Comparison of ENCODE assay signal across 20 cellular contexts in the genomic region with DNA sequence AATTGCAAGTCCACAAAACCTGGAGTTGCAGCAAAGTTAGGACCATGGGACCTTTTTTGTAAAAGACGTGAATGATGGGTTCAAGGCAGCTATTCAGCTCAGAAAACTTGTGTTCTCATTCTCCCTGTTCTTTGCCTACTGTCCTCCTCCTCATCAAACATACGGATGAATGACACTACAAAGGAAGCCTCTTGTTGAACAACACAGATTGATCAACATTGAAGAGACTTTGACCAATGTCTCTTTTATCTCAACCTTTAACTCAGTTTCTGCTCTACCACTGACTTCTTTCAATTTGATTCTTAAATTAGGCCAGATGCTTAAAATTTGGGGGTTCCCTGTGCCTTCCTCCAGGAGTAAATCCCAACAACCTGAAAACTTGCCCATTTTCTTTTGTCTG. TPM values are rescaled to one million over a fixed set of nuclear protein-coding genes. Genes with fewer than 3 reads are reported as not detected.
DNase-seq lines count a peak whose midpoint lies in the region; ATAC-seq, FAIRE-seq and TF ChIP-seq lines count a peak whose summit lies in the region.
"Had no signal": no experiment of that assay in that cellular context is flagged by ENCODE, and none has a peak within 500 bp of the region (broad histone marks: within the 10 kb centered on the region; RNA-seq: fewer than 3 reads in every experiment).

No MANE protein-coding gene starts in this region.

- H3K79me2 ChIP-seq in HepG2 (ENCODE audit: insufficient read depth, low read length): no peaks in the 10 kb centered on the region

- TF ChIP-seq POLR2A in HepG2 (IDR thresholded peaks at IDR 0.05; ENCODE audit: insufficient read depth in 1 of 2, low read depth in 2 of 2, low read length in 2 of 2) (no peak), right lobe of liver (IDR thresholded peaks at IDR 0.05) (no peak)

- H3K9me3 ChIP-seq in HepG2 (ENCODE audit: low read length) (no peaks in the 10 kb centered on the region), right lobe of liver (no peaks in the 10 kb centered on the region), lower lobe of right lung (no peaks in the 10 kb centered on the region)
- H3K9me3 ChIP-seq: A549; BLaER1 treated with 17β-estradiol and CSF1 and Interleukin-3, amounts not matched to agents 10 nM and 100 nM; Caco-2 had no signal

- CTCF ChIA-PET in HepG2 (lab: Yijun Ruan, JAX; ENCODE audit: low intra/inter-chr PET ratio, low total read pairs): no interaction called here

- WGBS in HepG2 (ENCODE audit: low lambda C conversion rate): 0% methylated on average over 2 of the region's 2 CpGs
- 37% methylated on average over 2 of the region's 2 CpGs for WGBS in right lobe of liver (ENCODE audit: insufficient coverage, low coverage, low lambda C conversion rate, missing lambda C conversion rate)

- TF ChIP-seq RAD21 in HepG2 (CRISPR knock-in tag; IDR thresholded peaks at IDR 0.05): no peak

- H2AFZ ChIP-seq in HepG2 (ENCODE audit: low read length): no peak overlapping the region

- intact Hi-C loops in HepG2 (cut with micrococcal nuclease; ENCODE audit: unreplicated experiment): no loop called here
- intact Hi-C loops in right lobe of liver (cut with DNase I): no loop called here
- intact Hi-C loops in lower lobe of right lung (cut with DNase I): no loop called here

- H3K27me3 ChIP-seq in HepG2 (ENCODE audit: control insufficient read depth in 1 of 2, insufficient read depth in 2 of 2, low read length in 2 of 2) (peaks cover 0 to 2% of the 10 kb centered on the region in 2 experiments; a peak in 1 of 5 replicates), right lobe of liver (no peaks in the 10 kb centered on the region), lower lobe of right lung (ENCODE audit: low read depth) (no peaks in the 10 kb centered on the region)
- H3K27me3 ChIP-seq: BLaER1 treated with 17β-estradiol and CSF1 and Interleukin-3, amounts not matched to agents 10 nM and 100 nM had no signal

- H3K9ac ChIP-seq in HepG2 (ENCODE audit: insufficient read depth, low read depth, low read length): no peak overlapping the region
- H3K9ac ChIP-seq: BLaER1 treated with 17β-estradiol and CSF1 and Interleukin-3, amounts not matched to agents 10 nM and 100 nM had no signal

- TF ChIP-seq EP300 in HepG2 (IDR thresholded peaks at IDR 0.05; ENCODE audit: low read depth in 2 of 2, low read length in 2 of 2): peak in 1 of 2 experiments; percentile 90; a peak in 2 of 4 replicates
- TF ChIP-seq EP300 in HepG2 (CRISPR knock-in tag; IDR thresholded peaks at IDR 0.05; ENCODE audit: borderline replicate concordance): peak; percentile 60; the same call in 1 of the 2 replicates

- peaks cover 29% of the 10 kb centered on the region for H3K4me1 ChIP-seq in HepG2 (ENCODE audit: insufficient read depth, low read length)
- H3K4me1 ChIP-seq in right lobe of liver: peaks cover 0 to 23% (median 2%) of the 10 kb centered on the region in 4 donors
- H3K4me1 ChIP-seq in lower lobe of right lung: no peaks in the 10 kb centered on the region
- H3K4me1 ChIP-seq: A549; BLaER1 treated with 17β-estradiol and CSF1 and Interleukin-3, amounts not matched to agents 10 nM and 100 nM had no signal

- H3K4me2 ChIP-seq in HepG2 (ENCODE audit: low read depth, low read length): peak overlapping the region; percentile 36
- H3K4me2 ChIP-seq: A549; BLaER1 treated with 17β-estradiol and CSF1 and Interleukin-3, amounts not matched to agents 10 nM and 100 nM had no signal

- TF ChIP-seq CTCF in HepG2 (CRISPR knock-in tag; IDR thresholded peaks at IDR 0.05) (no peak), right lobe of liver (IDR thresholded peaks at IDR 0.05) (no peak), lower lobe of right lung (IDR thresholded peaks at IDR 0.05) (no peak)

- H4K20me1 ChIP-seq in HepG2 (ENCODE audit: insufficient read depth, low read length): no peaks in the 10 kb centered on the region
- H4K20me1 ChIP-seq: BLaER1 treated with 17β-estradiol and CSF1 and Interleukin-3, amounts not matched to agents 10 nM and 100 nM had no signal

- H3K4me3 ChIP-seq in HepG2 (replicated peaks in 1 of 3; ENCODE audit: insufficient read depth in 1 of 3, low read depth in 2 of 3, low read length in 3 of 3) (no peak overlapping the region), right lobe of liver (no peak overlapping the region), lower lobe of right lung (no peak overlapping the region)
- H3K4me3 ChIP-seq: A549; BLaER1 treated with 17β-estradiol and CSF1 and Interleukin-3, amounts not matched to agents 10 nM and 100 nM had no signal

- peak; percentile 81 for FAIRE-seq in HepG2 (lab: Jason Lieb, UNC)
- FAIRE-seq: A549, D721Med, G401.6, GM12891 had no signal

- ATAC-seq in HepG2: peak; percentile 99
- ATAC-seq in right lobe of liver: peak; percentile 93 to 96 (median 94)
- no peak for ATAC-seq in GM18517 (IDR thresholded peaks at IDR 0.05; ENCODE audit: unreplicated experiment)
- ATAC-seq in lower lobe of right lung: no peak
- ATAC-seq: A549; CD8-positive, alpha-beta T cell had no signal

- BruUV-seq in HepG2 (replicated peaks; lab: Mats Ljungman, UMichigan): no TSS peak

- POLR2A ChIA-PET in HepG2 (lab: Yijun Ruan, JAX): no interaction called here

- DNase-seq in HuH-7.5 (ENCODE audit: low spot score): peak; percentile 7
- peak; percentile 80 for DNase-seq in HepG2 (ENCODE audit: low spot score)
- DNase-seq in right lobe of liver: no peak
- no peak for DNase-seq in lower lobe of right lung
- no peak for DNase-seq in amniotic stem cell (lab: John Stamatoyannopoulos, UW)
- DNase-seq: AML-193; Calu3; CD4-positive, alpha-beta T cell; CD8-positive, alpha-beta T cell; DMS79 treated with DMSO at 0.1 percent for 48 hours; GF-D8 had no signal

- H3K27ac ChIP-seq in HepG2 (ENCODE audit: extremely low read length, insufficient read depth, low read length) (peak overlapping the region; percentile 65), right lobe of liver (peak overlapping the region in 2 of 3 donors; percentile 64 to 75), lower lobe of right lung (no peak overlapping the region)
- H3K27ac ChIP-seq: 22Rv1; A549; BLaER1 treated with 17β-estradiol and CSF1 and Interleukin-3, amounts not matched to agents 10 nM and 100 nM; C4-2B had no signal

- in situ Hi-C loops in HepG2 (cut with HindIII; ENCODE audit: extremely low pct_ligation_motif_present, low pct_unique_long_range_greater_than_20kb): no loop called here

- H3K36me3 ChIP-seq in HepG2 (replicated peaks in 1 of 2; ENCODE audit: control insufficient read depth in 1 of 2, insufficient read depth in 2 of 2, low read length in 2 of 2) (no peaks in the 10 kb centered on the region), right lobe of liver (no peaks in the 10 kb centered on the region), lower lobe of right lung (no peaks in the 10 kb centered on the region)
- H3K36me3 ChIP-seq: BLaER1 treated with 17β-estradiol and CSF1 and Interleukin-3, amounts not matched to agents 10 nM and 100 nM had no signal

TF ChIP-seq in HepG2, 621 proteins besides CTCF, POLR2A, EP300 and RAD21 (continues in another document):
- TF ChIP-seq, protein P1, sequence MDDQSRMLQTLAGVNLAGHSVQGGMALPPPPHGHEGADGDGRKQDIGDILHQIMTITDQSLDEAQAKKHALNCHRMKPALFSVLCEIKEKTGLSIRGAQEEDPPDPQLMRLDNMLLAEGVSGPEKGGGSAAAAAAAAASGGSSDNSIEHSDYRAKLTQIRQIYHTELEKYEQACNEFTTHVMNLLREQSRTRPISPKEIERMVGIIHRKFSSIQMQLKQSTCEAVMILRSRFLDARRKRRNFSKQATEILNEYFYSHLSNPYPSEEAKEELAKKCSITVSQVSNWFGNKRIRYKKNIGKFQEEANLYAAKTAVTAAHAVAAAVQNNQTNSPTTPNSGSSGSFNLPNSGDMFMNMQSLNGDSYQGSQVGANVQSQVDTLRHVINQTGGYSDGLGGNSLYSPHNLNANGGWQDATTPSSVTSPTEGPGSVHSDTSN (CRISPR knock-in tag; IDR thresholded peaks at IDR 0.05; ENCODE audit: borderline replicate concordance): no peak
- TF ChIP-seq SOX6 (IDR thresholded peaks at IDR 0.05) (no peak), SOX6 (CRISPR knock-in tag; IDR thresholded peaks at IDR 0.05) (peak; percentile 88), FOXO1 (CRISPR knock-in tag; IDR thresholded peaks at IDR 0.05) (peak; percentile 83; the same call in 1 of the 2 replicates), SP5 (CRISPR knock-in tag; IDR thresholded peaks at IDR 0.05; ENCODE audit: borderline replicate concordance, low read depth) (peak; percentile 31; the same call in 1 of the 2 replicates)

RNA-seq across cellular contexts. Expression of a gene that starts 27.9 kb away (rescaled TPM):
- total RNA-seq in HepG2 (2016; rRNA removed; fragmentation: Illumina TruSeq; extraction: Trizol): 0.66 and 1.2 TPM in 2 replicates
- total RNA-seq in HepG2 (2016; cell fraction: cytosol; rRNA removed; fragmentation: Illumina TruSeq; extraction: Trizol; ENCODE audit: low read depth): 0.35 and 0.40 TPM in 2 replicates
- total RNA-seq in HepG2 (2016; cell fraction: insoluble cytoplasmic fraction; rRNA removed; fragmentation: Illumina TruSeq; extraction: Trizol): 0.63 and 0.85 TPM in 2 replicates
- total RNA-seq in HepG2 (2016; cell fraction: membrane; rRNA removed; fragmentation: Illumina TruSeq; extraction: Trizol): 0.19 and 0.24 TPM in 2 replicates
- total RNA-seq in HepG2 (2016; cell fraction: nucleus; rRNA removed; fragmentation: Illumina TruSeq; extraction: Trizol): 1.3 and 1.4 TPM in 2 replicates
- polyA plus RNA-seq in HepG2 (2011; rRNA removed): 1.0 and 1.5 TPM in 2 replicates
- 0.38 and 0.64 TPM in 2 replicates for polyA plus RNA-seq in HepG2 (2011; cell fraction: cytosol; rRNA removed)
- 1.6 and 1.8 TPM in 2 replicates for polyA plus RNA-seq in HepG2 (2011; cell fraction: nucleus; rRNA removed)
- polyA plus RNA-seq in HepG2 (2012): 1.9 and 4.0 TPM in 2 replicates
- 0.11 and 0.14 TPM in 2 replicates for polyA plus RNA-seq in HepG2 (2016; cell fraction: cytosol; fragmentation: Illumina TruSeq; extraction: Trizol; ENCODE audit: low read depth)
- 0.47 and 0.63 TPM in 2 replicates for polyA plus RNA-seq in HepG2 (2016; cell fraction: insoluble cytoplasmic fraction; fragmentation: Illumina TruSeq; extraction: Trizol; ENCODE audit: low read depth)
- polyA plus RNA-seq in HepG2 (2016; cell fraction: membrane; fragmentation: Illumina TruSeq; extraction: Trizol; ENCODE audit: low read depth): 0.07 and 0.13 TPM in 2 replicates
- 0.59 and 0.63 TPM in 2 replicates for polyA plus RNA-seq in HepG2 (2016; cell fraction: nucleus; fragmentation: Illumina TruSeq; extraction: Trizol; ENCODE audit: insufficient read depth, low read depth)
- polyA minus RNA-seq in HepG2 (2011; rRNA and poly(A)+ RNA removed; ENCODE audit: low replicate concordance): 13.2 and 77.0 TPM in 2 replicates
- 1.7 and 1.8 TPM in 2 replicates for polyA minus RNA-seq in HepG2 (2011; cell fraction: cytosol; rRNA and poly(A)+ RNA removed)
- 7.0 and 8.9 TPM in 2 replicates for polyA minus RNA-seq in HepG2 (2011; cell fraction: nucleus; rRNA and poly(A)+ RNA removed)
- 10 to 100 TPM in 3 of 6 experiments, 1 to 10 TPM in 3; 6.0 to 20.7 (median 10.4) TPM for total RNA-seq in right lobe of liver
- 11.3 TPM for total RNA-seq in lower lobe of right lung

Comparison
In these comparisons a context has a peak if more than half of its experiments do, and no peak if none do; other contexts are left out.
1. DNase-seq: peak in HuH-7.5 (single experiment) and HepG2 (single experiment); none in right lobe of liver (0 of 3), lower lobe of right lung (single experiment) and amniotic stem cell (single experiment).
2. ATAC-seq: peak in HepG2 (single experiment) and right lobe of liver (4 of 4); none in GM18517 (single experiment) and lower lobe of right lung (0 of 2).